ENCODE assay signal across 1 cellular context in the genomic region with DNA sequence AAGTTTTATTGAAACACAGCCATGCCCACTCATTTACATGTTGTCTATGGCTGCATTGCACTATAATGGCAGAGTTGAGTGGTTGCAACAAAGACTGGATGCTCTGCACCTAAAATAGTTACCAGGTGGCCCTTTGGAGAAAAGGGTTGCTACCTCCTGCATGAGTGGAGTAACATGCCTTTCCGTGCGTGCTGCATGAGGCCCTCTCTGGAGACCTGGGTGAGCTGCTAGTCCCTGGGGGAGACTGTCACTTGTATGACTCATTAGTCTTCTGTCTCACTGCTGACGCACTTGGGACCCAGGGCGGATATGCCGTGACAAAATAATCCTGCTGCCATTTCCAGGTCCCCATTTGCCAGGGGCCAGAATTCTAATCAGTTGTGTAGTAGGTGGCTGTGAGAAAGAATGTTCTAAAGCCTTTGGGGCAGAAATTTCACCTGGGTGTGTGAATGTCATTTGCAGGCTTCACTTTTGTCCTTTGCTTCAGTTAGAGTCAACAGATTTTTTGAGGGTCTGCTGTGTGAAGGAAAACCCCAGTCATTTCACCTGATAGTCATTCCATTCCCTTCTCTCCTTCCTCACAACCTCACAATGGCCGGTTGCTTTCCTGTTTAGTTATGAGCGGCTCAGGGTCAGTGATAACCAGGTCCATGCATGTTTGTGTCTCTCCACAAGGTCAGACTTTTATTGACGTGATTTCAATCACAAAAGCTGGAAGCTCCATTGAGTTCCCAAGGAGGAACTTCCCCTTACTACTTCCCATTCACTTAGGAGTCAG.
TF ChIP-seq lines count a peak whose summit lies in the region.

No MANE protein-coding gene starts in this region.

TF ChIP-seq in K562, 482 proteins besides CTCF, POLR2A, EP300 and RAD21 (continued from another document and continues in another):
- TF ChIP-seq MGA (IDR thresholded peaks at IDR 0.05) (peak; percentile 79), PRMT5 (CRISPR knock-in tag; IDR thresholded peaks at IDR 0.05) (no peak), TCF15 (CRISPR knock-in tag; IDR thresholded peaks at IDR 0.05) (no peak), TARDBP (IDR thresholded peaks at IDR 0.05) (no peak), XRCC5 (IDR thresholded peaks at IDR 0.05; ENCODE audit: low read depth, low read length) (no peak), JUND (IDR thresholded peaks at IDR 0.05; ENCODE audit: borderline replicate concordance, low read depth, low read length) (peak; percentile 92), JUND (tag; IDR thresholded peaks at IDR 0.05; ENCODE audit: borderline replicate concordance, low read depth, low read length) (peak; percentile 89; the same call in 2 of the 3 replicates), VEZF1 (CRISPR knock-in tag; IDR thresholded peaks at IDR 0.05) (peak; percentile 11; the same call in 1 of the 2 replicates), ATF2 (CRISPR knock-in tag; IDR thresholded peaks at IDR 0.05) (no peak), ZNF583 (CRISPR knock-in tag; IDR thresholded peaks at IDR 0.05) (no peak), ARID1B (IDR thresholded peaks at IDR 0.05) (0 out of 2 replicates have a peak, but pooled peaks have one; percentile 33), JUN (IDR thresholded peaks at IDR 0.05; ENCODE audit: borderline replicate concordance, low read depth, low read length) (peak; percentile 80), JUN (CRISPR knock-in tag; IDR thresholded peaks at IDR 0.05; ENCODE audit: borderline replicate concordance) (no peak), ZNF3 (CRISPR knock-in tag; IDR thresholded peaks at IDR 0.05) (no peak), ZNF785 (CRISPR knock-in tag; IDR thresholded peaks at IDR 0.05) (no peak), TFAM (CRISPR knock-in tag; conservative IDR thresholded peaks at IDR 0.05) (no peak), STAT5A (IDR thresholded peaks at IDR 0.05; ENCODE audit: borderline replicate concordance, low read length) (no peak), SMARCC2 (IDR thresholded peaks at IDR 0.05; ENCODE audit: low read depth) (no peak), CREM (IDR thresholded peaks at IDR 0.05; ENCODE audit: low read depth) (peak; percentile 94), NELFE (IDR thresholded peaks at IDR 0.05; ENCODE audit: insufficient read depth, insufficient read length) (no peak), HCFC1 (IDR thresholded peaks at IDR 0.05; ENCODE audit: low read depth, low read length) (no peak; the same call in 1 of the 2 replicates)
- TF ChIP-seq, protein P1, sequence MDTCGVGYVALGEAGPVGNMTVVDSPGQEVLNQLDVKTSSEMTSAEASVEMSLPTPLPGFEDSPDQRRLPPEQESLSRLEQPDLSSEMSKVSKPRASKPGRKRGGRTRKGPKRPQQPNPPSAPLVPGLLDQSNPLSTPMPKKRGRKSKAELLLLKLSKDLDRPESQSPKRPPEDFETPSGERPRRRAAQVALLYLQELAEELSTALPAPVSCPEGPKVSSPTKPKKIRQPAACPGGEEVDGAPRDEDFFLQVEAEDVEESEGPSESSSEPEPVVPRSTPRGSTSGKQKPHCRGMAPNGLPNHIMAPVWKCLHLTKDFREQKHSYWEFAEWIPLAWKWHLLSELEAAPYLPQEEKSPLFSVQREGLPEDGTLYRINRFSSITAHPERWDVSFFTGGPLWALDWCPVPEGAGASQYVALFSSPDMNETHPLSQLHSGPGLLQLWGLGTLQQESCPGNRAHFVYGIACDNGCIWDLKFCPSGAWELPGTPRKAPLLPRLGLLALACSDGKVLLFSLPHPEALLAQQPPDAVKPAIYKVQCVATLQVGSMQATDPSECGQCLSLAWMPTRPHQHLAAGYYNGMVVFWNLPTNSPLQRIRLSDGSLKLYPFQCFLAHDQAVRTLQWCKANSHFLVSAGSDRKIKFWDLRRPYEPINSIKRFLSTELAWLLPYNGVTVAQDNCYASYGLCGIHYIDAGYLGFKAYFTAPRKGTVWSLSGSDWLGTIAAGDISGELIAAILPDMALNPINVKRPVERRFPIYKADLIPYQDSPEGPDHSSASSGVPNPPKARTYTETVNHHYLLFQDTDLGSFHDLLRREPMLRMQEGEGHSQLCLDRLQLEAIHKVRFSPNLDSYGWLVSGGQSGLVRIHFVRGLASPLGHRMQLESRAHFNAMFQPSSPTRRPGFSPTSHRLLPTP (IDR thresholded peaks at IDR 0.05; ENCODE audit: borderline replicate concordance, extremely low read depth, insufficient read length), result no peak
- TF ChIP-seq, protein P2, sequence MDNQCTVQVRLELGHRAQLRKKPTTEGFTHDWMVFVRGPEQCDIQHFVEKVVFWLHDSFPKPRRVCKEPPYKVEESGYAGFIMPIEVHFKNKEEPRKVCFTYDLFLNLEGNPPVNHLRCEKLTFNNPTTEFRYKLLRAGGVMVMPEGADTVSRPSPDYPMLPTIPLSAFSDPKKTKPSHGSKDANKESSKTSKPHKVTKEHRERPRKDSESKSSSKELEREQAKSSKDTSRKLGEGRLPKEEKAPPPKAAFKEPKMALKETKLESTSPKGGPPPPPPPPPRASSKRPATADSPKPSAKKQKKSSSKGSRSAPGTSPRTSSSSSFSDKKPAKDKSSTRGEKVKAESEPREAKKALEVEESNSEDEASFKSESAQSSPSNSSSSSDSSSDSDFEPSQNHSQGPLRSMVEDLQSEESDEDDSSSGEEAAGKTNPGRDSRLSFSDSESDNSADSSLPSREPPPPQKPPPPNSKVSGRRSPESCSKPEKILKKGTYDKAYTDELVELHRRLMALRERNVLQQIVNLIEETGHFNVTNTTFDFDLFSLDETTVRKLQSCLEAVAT (IDR thresholded peaks at IDR 0.05), result no peak
- TF ChIP-seq, protein P3, sequence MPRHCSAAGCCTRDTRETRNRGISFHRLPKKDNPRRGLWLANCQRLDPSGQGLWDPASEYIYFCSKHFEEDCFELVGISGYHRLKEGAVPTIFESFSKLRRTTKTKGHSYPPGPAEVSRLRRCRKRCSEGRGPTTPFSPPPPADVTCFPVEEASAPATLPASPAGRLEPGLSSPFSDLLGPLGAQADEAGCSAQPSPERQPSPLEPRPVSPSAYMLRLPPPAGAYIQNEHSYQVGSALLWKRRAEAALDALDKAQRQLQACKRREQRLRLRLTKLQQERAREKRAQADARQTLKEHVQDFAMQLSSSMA (CRISPR knock-in tag; IDR thresholded peaks at IDR 0.05), result no peak
- TF ChIP-seq, protein P4, sequence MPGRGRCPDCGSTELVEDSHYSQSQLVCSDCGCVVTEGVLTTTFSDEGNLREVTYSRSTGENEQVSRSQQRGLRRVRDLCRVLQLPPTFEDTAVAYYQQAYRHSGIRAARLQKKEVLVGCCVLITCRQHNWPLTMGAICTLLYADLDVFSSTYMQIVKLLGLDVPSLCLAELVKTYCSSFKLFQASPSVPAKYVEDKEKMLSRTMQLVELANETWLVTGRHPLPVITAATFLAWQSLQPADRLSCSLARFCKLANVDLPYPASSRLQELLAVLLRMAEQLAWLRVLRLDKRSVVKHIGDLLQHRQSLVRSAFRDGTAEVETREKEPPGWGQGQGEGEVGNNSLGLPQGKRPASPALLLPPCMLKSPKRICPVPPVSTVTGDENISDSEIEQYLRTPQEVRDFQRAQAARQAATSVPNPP (IDR thresholded peaks at IDR 0.05; ENCODE audit: borderline replicate concordance, insufficient read depth, insufficient read length), result no peak
- TF ChIP-seq, protein P5, sequence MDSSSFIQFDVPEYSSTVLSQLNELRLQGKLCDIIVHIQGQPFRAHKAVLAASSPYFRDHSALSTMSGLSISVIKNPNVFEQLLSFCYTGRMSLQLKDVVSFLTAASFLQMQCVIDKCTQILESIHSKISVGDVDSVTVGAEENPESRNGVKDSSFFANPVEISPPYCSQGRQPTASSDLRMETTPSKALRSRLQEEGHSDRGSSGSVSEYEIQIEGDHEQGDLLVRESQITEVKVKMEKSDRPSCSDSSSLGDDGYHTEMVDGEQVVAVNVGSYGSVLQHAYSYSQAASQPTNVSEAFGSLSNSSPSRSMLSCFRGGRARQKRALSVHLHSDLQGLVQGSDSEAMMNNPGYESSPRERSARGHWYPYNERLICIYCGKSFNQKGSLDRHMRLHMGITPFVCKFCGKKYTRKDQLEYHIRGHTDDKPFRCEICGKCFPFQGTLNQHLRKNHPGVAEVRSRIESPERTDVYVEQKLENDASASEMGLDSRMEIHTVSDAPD (CRISPR knock-in tag; IDR thresholded peaks at IDR 0.05), result no peak
